Comparison of ENCODE assay signal across 19 cellular contexts in the genomic region with DNA sequence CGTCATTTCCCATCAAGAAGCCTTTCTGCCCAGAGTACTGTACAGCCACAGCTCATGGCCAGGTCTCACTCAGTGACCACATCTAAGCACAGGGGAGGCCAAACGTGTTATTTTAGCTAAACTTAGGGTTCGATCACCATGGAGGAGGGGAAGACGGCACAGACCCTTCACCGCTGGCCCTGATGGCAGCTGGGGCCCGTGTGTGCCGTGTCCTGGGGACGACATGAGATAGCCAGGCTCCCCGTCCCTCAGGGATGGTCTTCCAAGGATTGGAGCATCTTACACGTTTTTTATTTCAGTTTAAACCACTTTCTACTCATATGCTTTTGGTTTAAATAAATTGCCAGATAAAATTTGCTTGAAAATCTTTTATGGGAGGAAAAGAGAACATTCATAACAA.
A peak's percentile ranks its signal among the peaks of the same experiment; 100 is the strongest.
DNase-seq lines count a peak whose midpoint lies in the region; ATAC-seq and TF ChIP-seq lines count a peak whose summit lies in the region.
"Had no signal": no experiment of that assay in that cellular context is flagged by ENCODE, and none has a peak within 500 bp of the region (broad histone marks: within the 10 kb centered on the region; RNA-seq: fewer than 3 reads in every experiment).

No MANE protein-coding gene starts in this region.

- H3K27ac ChIP-seq in naive thymus-derived CD4-positive, alpha-beta T cell (ENCODE audit: low read depth, low read length) = no peak overlapping the region
- H3K27ac ChIP-seq: A549 had no signal

- ATAC-seq in naive thymus-derived CD4-positive, alpha-beta T cell = no peak
- no peak for ATAC-seq in GM19452 (IDR thresholded peaks at IDR 0.05; ENCODE audit: unreplicated experiment)
- ATAC-seq: A549; CD8-positive, alpha-beta T cell; GM23338 had no signal

- intact Hi-C loops in naive thymus-derived CD4-positive, alpha-beta T cell (cut with micrococcal nuclease) = loop anchor here in 1 of 2 donors (5.0 to 10.0 kb wide), 2 partner anchors 45 to 357 kb away; no protein-coding TSS in a partner anchor

- H3K4me1 Mint-ChIP-seq in activated CD4-positive, alpha-beta T cell treated with anti-CD3 and anti-CD28 coated beads, Interleukin-2, amount 10 ng/mL, durations not matched to agents 7 days and 5 days = peaks cover 19% of the 10 kb centered on the region
- H3K4me1 Mint-ChIP-seq in endothelial cell (ENCODE audit: unreplicated experiment) = no peaks in the 10 kb centered on the region
- H3K4me1 Mint-ChIP-seq in naive thymus-derived CD4-positive, alpha-beta T cell = peaks cover 5 to 25% (median 18%) of the 10 kb centered on the region in 7 donors
- H3K4me1 Mint-ChIP-seq: GM23338 had no signal

- no peak for DNase-seq in activated CD4-positive, alpha-beta T cell treated with anti-CD3 and anti-CD28 coated beads, Interleukin-2, amount 10 ng/mL, durations not matched to agents 7 days and 5 days
- no peak for DNase-seq in activated CD4-positive, alpha-beta T cell treated with anti-CD3 and anti-CD28 coated beads, Interleukin-2, amount 50 U/mL, for 4 hours
- DNase-seq in endothelial cell (ENCODE audit: low spot score) = no peak
- no peak for DNase-seq in naive thymus-derived CD4-positive, alpha-beta T cell
- no peak for DNase-seq in BE2C
- DNase-seq in H7 = no peak
- DNase-seq: 8988T; ACHN; AML-193; C1 segment of cervical spinal cord; Caco-2; CD8-positive, alpha-beta T cell; DMS153; DND-41; HFFc6 had no signal

- H3K36me3 ChIP-seq in naive thymus-derived CD4-positive, alpha-beta T cell (ENCODE audit: control insufficient read depth in 2 of 3, insufficient read depth in 3 of 3, low read length in 3 of 3) = no peaks in the 10 kb centered on the region
- H3K36me3 ChIP-seq in BE2C = no peaks in the 10 kb centered on the region
- H3K36me3 ChIP-seq in H7 (replicated peaks; ENCODE audit: control insufficient read depth, insufficient read depth, low read length) = no peaks in the 10 kb centered on the region
- H3K36me3 ChIP-seq: HAP-1 had no signal

- no peaks in the 10 kb centered on the region for H3K27me3 Mint-ChIP-seq in activated CD4-positive, alpha-beta T cell treated with anti-CD3 and anti-CD28 coated beads, Interleukin-2, amount 10 ng/mL, durations not matched to agents 7 days and 5 days
- H3K27me3 Mint-ChIP-seq in endothelial cell (ENCODE audit: unreplicated experiment) = peaks cover 14% of the 10 kb centered on the region
- H3K27me3 Mint-ChIP-seq in naive thymus-derived CD4-positive, alpha-beta T cell = no peaks in the 10 kb centered on the region

- POLR2A ChIA-PET in activated CD4-positive, alpha-beta T cell treated with anti-CD3 and anti-CD28 coated beads, Interleukin-2, amount 10 ng/mL, durations not matched to agents 7 days and 5 days (lab: Charles Lee) = no interaction called here
- POLR2A ChIA-PET in naive thymus-derived CD4-positive, alpha-beta T cell (lab: Charles Lee) = interaction anchor here (0.7 to 3.8 kb wide), 5 partner anchors 11 to 24 kb away, joined by 3 to 43 read pairs (median 3); no protein-coding TSS in a partner anchor

- no peaks in the 10 kb centered on the region for H3K9me3 Mint-ChIP-seq in activated CD4-positive, alpha-beta T cell treated with anti-CD3 and anti-CD28 coated beads, Interleukin-2, amount 10 ng/mL, durations not matched to agents 7 days and 5 days
- peaks cover 44% of the 10 kb centered on the region for H3K9me3 Mint-ChIP-seq in endothelial cell (ENCODE audit: unreplicated experiment)
- no peaks in the 10 kb centered on the region for H3K9me3 Mint-ChIP-seq in naive thymus-derived CD4-positive, alpha-beta T cell
- H3K9me3 Mint-ChIP-seq: CD8-positive, alpha-beta T cell; GM23338 had no signal

- CTCF ChIA-PET in activated CD4-positive, alpha-beta T cell treated with anti-CD3 and anti-CD28 coated beads, Interleukin-2, amount 10 ng/mL, durations not matched to agents 7 days and 5 days (lab: Charles Lee) = interaction anchor here (2.2 kb wide), 1 partner anchor 15 kb away, joined by 5 read pairs; no protein-coding TSS in a partner anchor
- CTCF ChIA-PET in naive thymus-derived CD4-positive, alpha-beta T cell (lab: Charles Lee) = no interaction called here

- H3K4me3 Mint-ChIP-seq in activated CD4-positive, alpha-beta T cell treated with anti-CD3 and anti-CD28 coated beads, Interleukin-2, amount 10 ng/mL, durations not matched to agents 7 days and 5 days = no peak overlapping the region
- peak overlapping the region; percentile 21 for H3K4me3 Mint-ChIP-seq in endothelial cell (ENCODE audit: unreplicated experiment)
- no peak overlapping the region for H3K4me3 Mint-ChIP-seq in naive thymus-derived CD4-positive, alpha-beta T cell
- H3K4me3 Mint-ChIP-seq: CD8-positive, alpha-beta T cell; GM23338; HFFc6 had no signal

- peak overlapping the region; percentile 10 for H3K27ac Mint-ChIP-seq in activated CD4-positive, alpha-beta T cell treated with anti-CD3 and anti-CD28 coated beads, Interleukin-2, amount 10 ng/mL, durations not matched to agents 7 days and 5 days
- no peak overlapping the region for H3K27ac Mint-ChIP-seq in endothelial cell (ENCODE audit: unreplicated experiment)
- H3K27ac Mint-ChIP-seq in naive thymus-derived CD4-positive, alpha-beta T cell = peak overlapping the region in 6 of 9 donors; percentile 13 to 70 (median 54)
- H3K27ac Mint-ChIP-seq: CD8-positive, alpha-beta T cell; GM23338; HFFc6 had no signal

- H3K9me3 ChIP-seq in naive thymus-derived CD4-positive, alpha-beta T cell (ENCODE audit: control insufficient read depth in 2 of 3, low read length in 3 of 3) = no peaks in the 10 kb centered on the region
- H3K9me3 ChIP-seq in BE2C = no peaks in the 10 kb centered on the region
- H3K9me3 ChIP-seq: A549, Caco-2, HAP-1 had no signal

- no peaks in the 10 kb centered on the region for H3K27me3 ChIP-seq in naive thymus-derived CD4-positive, alpha-beta T cell (ENCODE audit: control insufficient read depth in 2 of 2, insufficient read depth in 2 of 2, low read length in 2 of 2)
- H3K27me3 ChIP-seq in BE2C (no peaks in the 10 kb centered on the region), H7 (ENCODE audit: control insufficient read depth, insufficient read depth, low read length) (no peaks in the 10 kb centered on the region)

- H3K36me3 Mint-ChIP-seq in activated CD4-positive, alpha-beta T cell treated with anti-CD3 and anti-CD28 coated beads, Interleukin-2, amount 10 ng/mL, durations not matched to agents 7 days and 5 days (ENCODE audit: low read depth) = no peaks in the 10 kb centered on the region
- H3K36me3 Mint-ChIP-seq in endothelial cell (ENCODE audit: low read depth, unreplicated experiment) = no peaks in the 10 kb centered on the region
- H3K36me3 Mint-ChIP-seq in naive thymus-derived CD4-positive, alpha-beta T cell = no peaks in the 10 kb centered on the region
- H3K36me3 Mint-ChIP-seq: CD8-positive, alpha-beta T cell had no signal

- peaks cover 0 to 20% of the 10 kb centered on the region in 2 donors for H3K4me1 ChIP-seq in naive thymus-derived CD4-positive, alpha-beta T cell (ENCODE audit: control insufficient read depth in 2 of 2, insufficient read depth in 2 of 2, low read length in 2 of 2)
- no peaks in the 10 kb centered on the region for H3K4me1 ChIP-seq in BE2C
- H3K4me1 ChIP-seq: A549, Caco-2, HAP-1 had no signal

- no peak for TF ChIP-seq CTCF in endothelial cell (IDR thresholded peaks at IDR 0.05; ENCODE audit: unreplicated experiment)
- TF ChIP-seq CTCF in BE2C (IDR thresholded peaks at IDR 0.05; ENCODE audit: low read depth, low read length) = no peak

- no peak overlapping the region for H3K4me3 ChIP-seq in naive thymus-derived CD4-positive, alpha-beta T cell (ENCODE audit: low read length)
- H3K4me3 ChIP-seq in BE2C (ENCODE audit: low read depth, low read length) (no peak overlapping the region), H7 (ENCODE audit: insufficient read depth, low read depth, low read length) (no peak overlapping the region)
- H3K4me3 ChIP-seq: A549, GM23338, HAP-1 had no signal
